In the genomic region with DNA sequence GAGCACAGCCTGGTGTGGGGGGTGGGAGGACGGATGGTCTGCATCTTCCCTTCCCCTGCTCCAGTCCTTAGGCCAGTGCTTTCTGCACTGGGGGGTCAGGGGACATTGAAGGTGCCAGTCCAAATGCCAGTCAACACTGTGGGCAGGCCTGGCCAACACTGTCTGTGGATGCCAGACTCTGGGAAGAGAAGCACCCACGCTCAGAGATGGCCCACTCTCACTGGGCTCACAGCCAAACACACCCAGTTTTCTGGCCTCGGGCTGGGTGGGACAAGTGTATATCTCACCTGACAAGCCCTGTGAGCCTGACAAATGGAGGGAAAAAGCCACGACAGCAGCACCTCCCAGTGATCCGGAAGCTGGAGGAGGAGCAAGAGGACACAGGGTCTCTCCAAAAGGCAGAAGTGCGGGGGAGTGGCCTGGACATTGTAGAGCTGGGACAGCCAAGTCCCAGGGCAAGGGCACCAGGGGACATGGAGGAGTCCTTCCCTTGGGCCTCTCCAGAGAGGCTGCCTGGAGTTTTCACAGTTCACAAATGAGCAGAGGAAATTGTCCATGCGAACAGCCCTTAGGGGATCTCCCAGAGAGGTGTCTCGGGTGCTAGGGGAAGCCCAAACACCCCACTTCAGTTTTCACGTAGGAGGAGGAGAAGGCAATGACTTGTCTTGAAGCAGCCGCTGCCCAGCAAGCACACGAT, we compare ENCODE assay signal across 1 cellular context.
TF ChIP-seq lines count a peak whose summit lies in the region.

No MANE protein-coding gene starts in this region.

TF ChIP-seq in HepG2, 621 proteins besides CTCF, POLR2A, EP300 and RAD21 (continued from another document):
- TF ChIP-seq ZBTB33 (CRISPR knock-in tag; IDR thresholded peaks at IDR 0.05) (no peak), DR1 (CRISPR knock-in tag; IDR thresholded peaks at IDR 0.05) (no peak), RXRA (CRISPR knock-in tag; IDR thresholded peaks at IDR 0.05) (no peak), ZNF121 (CRISPR knock-in tag; IDR thresholded peaks at IDR 0.05) (no peak), ETV5 (CRISPR knock-in tag; IDR thresholded peaks at IDR 0.05; ENCODE audit: borderline replicate concordance) (peak; percentile 13; the same call in 1 of the 2 replicates)
